Comparison of ENCODE assay signal across 9 cellular contexts in the genomic region with DNA sequence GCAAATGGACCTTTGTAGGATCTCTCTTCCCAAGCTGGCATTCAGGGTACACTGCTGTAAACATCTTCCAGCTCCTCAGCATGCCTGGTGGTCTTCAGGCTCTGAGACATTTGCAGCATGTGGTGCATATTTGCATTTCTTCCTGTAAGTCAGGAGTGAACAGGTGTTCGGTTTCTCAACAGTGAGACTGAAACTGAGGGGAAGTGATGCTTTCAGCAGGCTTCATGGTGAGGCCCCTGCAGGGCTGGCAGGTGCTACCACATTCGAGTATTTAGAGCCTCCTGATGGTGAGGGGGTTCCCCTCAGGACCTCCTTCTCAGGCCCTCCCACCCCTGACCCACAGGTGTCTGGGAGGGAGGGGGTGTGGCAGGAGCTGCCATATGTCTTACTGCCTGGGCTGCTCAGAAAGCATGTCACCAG. TPM values are rescaled to one million over a fixed set of nuclear protein-coding genes. Genes with fewer than 3 reads are reported as not detected.
DNase-seq lines count a peak whose midpoint lies in the region; ATAC-seq and TF ChIP-seq lines count a peak whose summit lies in the region.
"Had no signal": no experiment of that assay in that cellular context is flagged by ENCODE, and none has a peak within 500 bp of the region (broad histone marks: within the 10 kb centered on the region; RNA-seq: fewer than 3 reads in every experiment).

No MANE protein-coding gene starts in this region.

- ATAC-seq in GM18861 (IDR thresholded peaks at IDR 0.05; ENCODE audit: unreplicated experiment) (peak; percentile 95), GM21786 (IDR thresholded peaks at IDR 0.05; ENCODE audit: unreplicated experiment) (peak; percentile 90)

- TF ChIP-seq POLR2A in uterus (IDR thresholded peaks at IDR 0.05) = no peak

- H2BK12ac ChIP-seq in mesenchymal stem cell (ENCODE audit: low read length in 2 of 2) = no peak overlapping the region

- H3K79me2 ChIP-seq in Karpas-422 (ENCODE audit: low read length) = peaks cover 25% of the 10 kb centered on the region

- no peaks in the 10 kb centered on the region for H3K9me2 ChIP-seq in Karpas-422 (replicated peaks; ENCODE audit: insufficient read depth, low read length)

- no peak overlapping the region for H4K8ac ChIP-seq in mesenchymal stem cell (ENCODE audit: low read length)

- H3K4me1 ChIP-seq in Karpas-422 (ENCODE audit: low read length) (peaks cover 39% of the 10 kb centered on the region), mesenchymal stem cell (ENCODE audit: control insufficient read depth, insufficient read depth, low read depth, low read length) (no peaks in the 10 kb centered on the region), uterus (no peaks in the 10 kb centered on the region)

- H3K9me3 ChIP-seq in Karpas-422 (ENCODE audit: low read length) (no peaks in the 10 kb centered on the region), mesenchymal stem cell (ENCODE audit: control insufficient read depth, low read length) (no peaks in the 10 kb centered on the region), uterus (no peaks in the 10 kb centered on the region)

- peak overlapping the region; percentile 96 for H3K27ac ChIP-seq in Karpas-422 (ENCODE audit: low read length)
- H3K27ac ChIP-seq in mesenchymal stem cell (ENCODE audit: low read length, poor library complexity, severe bottlenecking) = no peak overlapping the region
- H3K27ac ChIP-seq in uterus = no peak overlapping the region

- WGBS in mesenchymal stem cell = 100% methylated on average over 1 of the region's 2 CpGs

- H3K27me3 ChIP-seq in Karpas-422 (ENCODE audit: low read length) (no peaks in the 10 kb centered on the region), mesenchymal stem cell (ENCODE audit: control insufficient read depth in 1 of 2, insufficient read depth in 1 of 2, low read length in 2 of 2) (no peaks in the 10 kb centered on the region), uterus (no peaks in the 10 kb centered on the region)

- no peak for TF ChIP-seq CTCF in uterus (IDR thresholded peaks at IDR 0.05)

- H2BK5ac ChIP-seq in mesenchymal stem cell (ENCODE audit: low read depth, low read length, poor library complexity, severe bottlenecking) = no peak overlapping the region

- H3K23ac ChIP-seq in mesenchymal stem cell (ENCODE audit: low read length in 2 of 2) = no peak overlapping the region

- no peak overlapping the region for H2AFZ ChIP-seq in Karpas-422 (ENCODE audit: low read length)
- no peak overlapping the region for H2AFZ ChIP-seq in mesenchymal stem cell (ENCODE audit: low read depth, low read length)

- intact Hi-C loops in uterus (cut with DNase I; ENCODE audit: low total_unique reads) = no loop called here

- peaks cover 15% of the 10 kb centered on the region for H3K79me1 ChIP-seq in mesenchymal stem cell (replicated peaks; ENCODE audit: low read length, poor library complexity, severe bottlenecking)

- H3K4ac ChIP-seq in mesenchymal stem cell (ENCODE audit: low read depth in 1 of 2, low read length in 2 of 2) = no peak overlapping the region

- H2BK120ac ChIP-seq in mesenchymal stem cell (ENCODE audit: low read depth, low read length) = no peak overlapping the region

- H3K4me3 ChIP-seq in Karpas-422 (ENCODE audit: low read length) = peak overlapping the region; percentile 39; the same call in 1 of the 2 replicates
- H3K4me3 ChIP-seq in mesenchymal stem cell (ENCODE audit: insufficient read depth in 1 of 2, low read depth in 1 of 2, low read length in 2 of 2) = peak overlapping the region in 1 of 2 experiments; percentile 7
- H3K4me3 ChIP-seq in uterus = no peak overlapping the region

- peak overlapping the region; percentile 65 for H3K4me2 ChIP-seq in Karpas-422 (ENCODE audit: low read depth, low read length, poor library complexity, severe bottlenecking)
- H3K4me2 ChIP-seq in mesenchymal stem cell (ENCODE audit: low read length, poor library complexity, severe bottlenecking) = no peak overlapping the region

- no peak overlapping the region for H3K14ac ChIP-seq in mesenchymal stem cell (ENCODE audit: low read length in 2 of 2)

- DNase-seq in Karpas-422 = peak; percentile 85
- no peak for DNase-seq in mesenchymal stem cell
- DNase-seq in UCSD-AML1 (lab: John Stamatoyannopoulos, UW; ENCODE audit: unreplicated experiment) = no peak
- DNase-seq in uterus = no peak
- DNase-seq in Ammon's horn (ENCODE audit: low spot score) = no peak
- DNase-seq in dermis blood vessel endothelial cell = no peak

- no peak overlapping the region for H2AK5ac ChIP-seq in mesenchymal stem cell (ENCODE audit: low read length, severe bottlenecking)

- peak overlapping the region; percentile 68 for H3K9ac ChIP-seq in Karpas-422 (ENCODE audit: low read length)
- H3K9ac ChIP-seq in mesenchymal stem cell (ENCODE audit: low read length) = peak overlapping the region; percentile 2

- H4K91ac ChIP-seq in mesenchymal stem cell (ENCODE audit: low read length) = no peak overlapping the region

- H2BK15ac ChIP-seq in mesenchymal stem cell (ENCODE audit: low read depth, poor library complexity, severe bottlenecking) = no peak overlapping the region

- H3K36me3 ChIP-seq in Karpas-422 (ENCODE audit: insufficient read depth, low read length) (peaks cover 18% of the 10 kb centered on the region), mesenchymal stem cell (ENCODE audit: control insufficient read depth in 1 of 2, insufficient read depth in 2 of 2, low read depth in 1 of 2, low read length in 2 of 2) (peaks cover 0 to 5% of the 10 kb centered on the region in 2 experiments), uterus (no peaks in the 10 kb centered on the region)

- no peaks in the 10 kb centered on the region for H4K20me1 ChIP-seq in Karpas-422 (ENCODE audit: insufficient read depth, low read depth, low read length)

- H3K18ac ChIP-seq in mesenchymal stem cell (ENCODE audit: low read depth in 1 of 2, low read length in 2 of 2) = no peak overlapping the region

RNA-seq across cellular contexts. Expression of a gene that starts 15.1 kb away (rescaled TPM):
- 18.2 and 30.8 TPM in 2 replicates for total RNA-seq in Karpas-422 (2014; rRNA removed; shearing (Covaris generic); ENCODE audit: low replicate concordance)
- polyA plus RNA-seq in mesenchymal stem cell (2013, experiment 1 of 2) = 10.5 TPM
- polyA plus RNA-seq in mesenchymal stem cell (2013, experiment 2 of 2) = 10.6 TPM
- total RNA-seq in uterus (1 to 10 TPM in 1 of 4 donors, under 1 TPM in 1, not detected in 2; 0.29 to 5.2 TPM), dermis blood vessel endothelial cell (8.7 and 45.0 TPM in 2 replicates)

RNA-seq across cellular contexts. Expression of a gene that starts 44.8 kb away (rescaled TPM):
- not detected in 2 replicates for total RNA-seq in Karpas-422 (2014; rRNA removed; shearing (Covaris generic); ENCODE audit: low replicate concordance)
- not detected for polyA plus RNA-seq in mesenchymal stem cell (2013, experiment 1 of 2)
- not detected for polyA plus RNA-seq in mesenchymal stem cell (2013, experiment 2 of 2)
- total RNA-seq in uterus (not detected), dermis blood vessel endothelial cell (not detected in 2 replicates)
- total RNA-seq: HepG2 had no signal
- polyA plus RNA-seq: HepG2 had no signal
